ENCODE assay signal across 27 cellular contexts in the genomic region with DNA sequence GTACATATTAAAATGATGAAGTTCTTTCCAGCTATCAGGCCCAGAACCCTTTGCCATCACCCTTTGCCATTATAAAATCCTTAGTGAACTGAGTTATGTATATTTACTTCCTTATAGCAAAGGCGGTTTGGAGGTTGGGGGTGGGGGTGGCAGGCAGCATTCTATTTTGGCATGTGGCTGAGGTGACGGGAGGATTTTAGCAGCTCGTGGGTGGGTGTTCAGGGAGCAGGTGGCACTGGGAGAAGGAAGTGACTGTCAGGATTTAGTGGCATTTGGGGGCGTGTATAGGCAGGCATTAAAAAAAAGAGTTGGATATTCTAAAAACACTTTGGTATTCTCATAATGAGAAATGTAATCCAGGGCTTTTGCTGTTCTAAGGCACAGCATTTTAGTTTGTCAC.
"Had no signal": no experiment of that assay in that cellular context is flagged by ENCODE, and none has a peak within 500 bp of the region (broad histone marks: within the 10 kb centered on the region; RNA-seq: fewer than 3 reads in every experiment).

No MANE protein-coding gene starts in this region.

- H3K36me3 ChIP-seq: esophagus muscularis mucosa, right lobe of liver, uterus had no signal

- H3K36me3 Mint-ChIP-seq: activated naive CD4-positive, alpha-beta T cell treated with anti-CD3 and anti-CD28 coated beads, Interleukin-2, amount 50 U/mL, for 24 hours; naive thymus-derived CD4-positive, alpha-beta T cell; stimulated activated effector memory CD8-positive, alpha-beta T cell treated with anti-CD3 and anti-CD28 coated beads, Interleukin-12 subunit alpha, Interleukin-12 subunit beta, amount 100 ng/mL, for 72 hours; type B pancreatic cell had no signal

- H3K27ac Mint-ChIP-seq: activated CD4-positive, alpha-beta memory T cell treated with anti-CD3 and anti-CD28 coated beads, Interleukin-2, amount 10 ng/mL, durations not matched to agents 7 days and 5 days; activated CD4-positive, alpha-beta T cell treated with anti-CD3 and anti-CD28 coated beads, Interleukin-2, amount 10 ng/mL, durations not matched to agents 7 days and 5 days; activated naive CD4-positive, alpha-beta T cell treated with anti-CD3 and anti-CD28 coated beads, Interleukin-2, amount 50 U/mL, for 24 hours; activated naive CD8-positive, alpha-beta T cell treated with anti-CD3 and anti-CD28 coated beads, Interleukin-2, amount 50 U/mL, for 24 hours; activated T-cell treated with anti-CD3 and anti-CD28 coated beads, Interleukin-2, amount 50 U/mL, for 24 hours; dendritic cell treated with granulocyte-macrophage colony-stimulating factor and Interleukin-4, amounts not matched to agents 40 ng/mL and 50 ng/mL, for 4 days; stimulated activated effector memory CD8-positive, alpha-beta T cell treated with anti-CD3 and anti-CD28 coated beads, Interleukin-12 subunit alpha, Interleukin-12 subunit beta, amount 100 ng/mL, for 72 hours; stimulated activated naive CD8-positive, alpha-beta T cell treated with anti-CD3 and anti-CD28 coated beads, Interleukin-15, amount 100 ng/mL, for 72 hours; T-helper 17 cell; type B pancreatic cell had no signal

- H3K4me1 ChIP-seq: esophagus muscularis mucosa, right lobe of liver, uterus had no signal

- H3K27ac ChIP-seq: esophagus muscularis mucosa, right lobe of liver, skin epidermis, uterus had no signal

- H3K4me3 ChIP-seq: esophagus muscularis mucosa, right lobe of liver, skin epidermis, uterus had no signal

- H3K4me3 Mint-ChIP-seq: activated CD4-positive, alpha-beta memory T cell treated with anti-CD3 and anti-CD28 coated beads, Interleukin-2, amount 10 ng/mL, durations not matched to agents 7 days and 5 days; activated CD4-positive, alpha-beta T cell treated with anti-CD3 and anti-CD28 coated beads, Interleukin-2, amount 10 ng/mL, durations not matched to agents 7 days and 5 days; activated naive CD4-positive, alpha-beta T cell treated with anti-CD3 and anti-CD28 coated beads, Interleukin-2, amount 50 U/mL, for 24 hours; activated naive CD8-positive, alpha-beta T cell treated with anti-CD3 and anti-CD28 coated beads, Interleukin-2, amount 50 U/mL, for 24 hours; activated T-cell treated with anti-CD3 and anti-CD28 coated beads, Interleukin-2, amount 50 U/mL, for 24 hours; central memory CD8-positive, alpha-beta T cell; dendritic cell treated with granulocyte-macrophage colony-stimulating factor and Interleukin-4, amounts not matched to agents 40 ng/mL and 50 ng/mL, for 4 days; naive thymus-derived CD4-positive, alpha-beta T cell; neural crest cell; stimulated activated effector memory CD8-positive, alpha-beta T cell treated with anti-CD3 and anti-CD28 coated beads, Interleukin-12 subunit alpha, Interleukin-12 subunit beta, amount 100 ng/mL, for 72 hours; stimulated activated naive CD8-positive, alpha-beta T cell treated with anti-CD3 and anti-CD28 coated beads, Interleukin-15, amount 100 ng/mL, for 72 hours; T-helper 17 cell; type B pancreatic cell had no signal

- DNase-seq: activated CD4-positive, alpha-beta memory T cell treated with anti-CD3 and anti-CD28 coated beads, Interleukin-2, amount 10 ng/mL, durations not matched to agents 7 days and 5 days; activated CD4-positive, alpha-beta T cell treated with anti-CD3 and anti-CD28 coated beads for 1 hour; activated CD4-positive, alpha-beta T cell treated with anti-CD3 and anti-CD28 coated beads, Interleukin-2, amount 10 ng/mL, durations not matched to agents 7 days and 5 days; activated CD8-positive, alpha-beta memory T cell treated with anti-CD3 and anti-CD28 coated beads, Interleukin-2, amount 50 U/mL, for 48 hours; activated naive CD8-positive, alpha-beta T cell treated with anti-CD3 and anti-CD28 coated beads, Interleukin-2, amount 50 U/mL, for 24 hours; activated T-cell treated with anti-CD3 and anti-CD28 coated beads, Interleukin-2, amount 50 U/mL, for 24 hours; effector CD4-positive, alpha-beta T cell; foreskin melanocyte; islet precursor cell; left ventricle myocardium superior; naive thymus-derived CD4-positive, alpha-beta T cell; right lobe of liver; stimulated activated CD4-positive, alpha-beta T cell treated with anti-CD3 and anti-CD28 coated beads, Interleukin-12 subunit alpha, Interleukin-12 subunit beta, amount 100 ng/mL, for 4 hours; stimulated activated CD4-positive, alpha-beta T cell treated with anti-CD3 and anti-CD28 coated beads, Interleukin-4, amount 100 ng/mL, for 24 hours; stimulated activated naive CD8-positive, alpha-beta T cell treated with anti-CD3 and anti-CD28 coated beads, Interleukin-15, amount 100 ng/mL, for 72 hours; substantia nigra; T-helper 17 cell; T1000; uterus had no signal

- H3K9me3 Mint-ChIP-seq: activated CD4-positive, alpha-beta memory T cell treated with anti-CD3 and anti-CD28 coated beads, Interleukin-2, amount 10 ng/mL, durations not matched to agents 7 days and 5 days; activated CD4-positive, alpha-beta T cell treated with anti-CD3 and anti-CD28 coated beads, Interleukin-2, amount 10 ng/mL, durations not matched to agents 7 days and 5 days; activated naive CD4-positive, alpha-beta T cell treated with anti-CD3 and anti-CD28 coated beads, Interleukin-2, amount 50 U/mL, for 24 hours; activated naive CD8-positive, alpha-beta T cell treated with anti-CD3 and anti-CD28 coated beads, Interleukin-2, amount 50 U/mL, for 24 hours; activated T-cell treated with anti-CD3 and anti-CD28 coated beads, Interleukin-2, amount 50 U/mL, for 24 hours; central memory CD8-positive, alpha-beta T cell; dendritic cell treated with granulocyte-macrophage colony-stimulating factor and Interleukin-4, amounts not matched to agents 40 ng/mL and 50 ng/mL, for 4 days; naive thymus-derived CD4-positive, alpha-beta T cell; neural crest cell; stimulated activated naive CD8-positive, alpha-beta T cell treated with anti-CD3 and anti-CD28 coated beads, Interleukin-15, amount 100 ng/mL, for 72 hours; type B pancreatic cell had no signal

- H3K27me3 ChIP-seq: right lobe of liver, uterus had no signal

- H3K4me1 Mint-ChIP-seq: activated CD4-positive, alpha-beta memory T cell treated with anti-CD3 and anti-CD28 coated beads, Interleukin-2, amount 10 ng/mL, durations not matched to agents 7 days and 5 days; activated CD4-positive, alpha-beta T cell treated with anti-CD3 and anti-CD28 coated beads, Interleukin-2, amount 10 ng/mL, durations not matched to agents 7 days and 5 days; activated naive CD4-positive, alpha-beta T cell treated with anti-CD3 and anti-CD28 coated beads, Interleukin-2, amount 50 U/mL, for 24 hours; activated naive CD8-positive, alpha-beta T cell treated with anti-CD3 and anti-CD28 coated beads, Interleukin-2, amount 50 U/mL, for 24 hours; central memory CD8-positive, alpha-beta T cell; naive thymus-derived CD4-positive, alpha-beta T cell; neural crest cell; stimulated activated effector memory CD8-positive, alpha-beta T cell treated with anti-CD3 and anti-CD28 coated beads, Interleukin-12 subunit alpha, Interleukin-12 subunit beta, amount 100 ng/mL, for 72 hours; stimulated activated naive CD8-positive, alpha-beta T cell treated with anti-CD3 and anti-CD28 coated beads, Interleukin-15, amount 100 ng/mL, for 72 hours; T-helper 17 cell had no signal

- H3K9me3 ChIP-seq: esophagus muscularis mucosa, right lobe of liver, uterus had no signal

- H3K27me3 Mint-ChIP-seq: activated CD4-positive, alpha-beta memory T cell treated with anti-CD3 and anti-CD28 coated beads, Interleukin-2, amount 10 ng/mL, durations not matched to agents 7 days and 5 days; activated CD4-positive, alpha-beta T cell treated with anti-CD3 and anti-CD28 coated beads, Interleukin-2, amount 10 ng/mL, durations not matched to agents 7 days and 5 days; activated naive CD4-positive, alpha-beta T cell treated with anti-CD3 and anti-CD28 coated beads, Interleukin-2, amount 50 U/mL, for 24 hours; activated naive CD8-positive, alpha-beta T cell treated with anti-CD3 and anti-CD28 coated beads, Interleukin-2, amount 50 U/mL, for 24 hours; activated T-cell treated with anti-CD3 and anti-CD28 coated beads, Interleukin-2, amount 50 U/mL, for 24 hours; central memory CD8-positive, alpha-beta T cell; dendritic cell treated with granulocyte-macrophage colony-stimulating factor and Interleukin-4, amounts not matched to agents 40 ng/mL and 50 ng/mL, for 4 days; naive thymus-derived CD4-positive, alpha-beta T cell; stimulated activated naive CD8-positive, alpha-beta T cell treated with anti-CD3 and anti-CD28 coated beads, Interleukin-15, amount 100 ng/mL, for 72 hours; T-helper 17 cell; type B pancreatic cell had no signal
